ENCODE assay signal across 2 cellular contexts in the genomic region with DNA sequence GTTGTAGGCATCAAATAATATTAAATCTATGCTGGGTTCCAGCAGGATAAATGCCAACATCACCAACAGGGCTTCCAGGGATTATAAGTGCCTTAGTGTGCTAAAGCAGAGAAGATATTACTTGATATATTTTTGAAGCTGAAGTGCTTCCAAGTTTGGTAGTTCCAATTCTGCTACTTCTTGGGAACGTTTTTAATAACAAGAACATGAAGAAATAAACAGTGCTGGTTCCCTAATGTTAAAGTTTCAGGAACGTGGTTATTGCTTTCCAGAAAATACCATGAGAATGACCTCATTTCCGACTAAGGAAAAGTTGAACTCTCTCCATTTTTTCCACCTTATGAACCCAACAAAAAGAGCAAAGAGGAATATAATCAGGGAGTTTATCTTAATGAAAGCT.
TF ChIP-seq lines count a peak whose summit lies in the region.

No MANE protein-coding gene starts in this region.

TF ChIP-seq in SK-N-SH, 30 proteins besides CTCF, POLR2A, EP300 and RAD21:
- TF ChIP-seq, protein P1, sequence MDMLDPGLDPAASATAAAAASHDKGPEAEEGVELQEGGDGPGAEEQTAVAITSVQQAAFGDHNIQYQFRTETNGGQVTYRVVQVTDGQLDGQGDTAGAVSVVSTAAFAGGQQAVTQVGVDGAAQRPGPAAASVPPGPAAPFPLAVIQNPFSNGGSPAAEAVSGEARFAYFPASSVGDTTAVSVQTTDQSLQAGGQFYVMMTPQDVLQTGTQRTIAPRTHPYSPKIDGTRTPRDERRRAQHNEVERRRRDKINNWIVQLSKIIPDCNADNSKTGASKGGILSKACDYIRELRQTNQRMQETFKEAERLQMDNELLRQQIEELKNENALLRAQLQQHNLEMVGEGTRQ (IDR thresholded peaks at IDR 0.05; ENCODE audit: borderline replicate concordance, low read depth, low read length), result no peak
- peak; percentile 42 for TF ChIP-seq JUND (IDR thresholded peaks at IDR 0.05)
- TF ChIP-seq CHD2 (IDR thresholded peaks at IDR 0.05; ENCODE audit: low read length, partially characterized antibody), result no peak
- peak; percentile 32; the same call in 1 of the 2 replicates for TF ChIP-seq TEAD4 (IDR thresholded peaks at IDR 0.05; ENCODE audit: borderline replicate concordance, insufficient read depth)
- no peak; the same call in 1 of the 2 replicates for TF ChIP-seq NFIC (IDR thresholded peaks at IDR 0.05; ENCODE audit: borderline replicate concordance)
- no peak for TF ChIP-seq SMC3 (IDR thresholded peaks at IDR 0.05; ENCODE audit: low read depth, low read length)
- peak; percentile 36; the same call in 1 of the 2 replicates for TF ChIP-seq RXRA (IDR thresholded peaks at IDR 0.05; ENCODE audit: borderline replicate concordance, low read depth)
- no peak for TF ChIP-seq GABPA (IDR thresholded peaks at IDR 0.05; ENCODE audit: low read depth)
- TF ChIP-seq RFX5 (IDR thresholded peaks at IDR 0.05; ENCODE audit: low read length), result no peak
- TF ChIP-seq, protein P2, sequence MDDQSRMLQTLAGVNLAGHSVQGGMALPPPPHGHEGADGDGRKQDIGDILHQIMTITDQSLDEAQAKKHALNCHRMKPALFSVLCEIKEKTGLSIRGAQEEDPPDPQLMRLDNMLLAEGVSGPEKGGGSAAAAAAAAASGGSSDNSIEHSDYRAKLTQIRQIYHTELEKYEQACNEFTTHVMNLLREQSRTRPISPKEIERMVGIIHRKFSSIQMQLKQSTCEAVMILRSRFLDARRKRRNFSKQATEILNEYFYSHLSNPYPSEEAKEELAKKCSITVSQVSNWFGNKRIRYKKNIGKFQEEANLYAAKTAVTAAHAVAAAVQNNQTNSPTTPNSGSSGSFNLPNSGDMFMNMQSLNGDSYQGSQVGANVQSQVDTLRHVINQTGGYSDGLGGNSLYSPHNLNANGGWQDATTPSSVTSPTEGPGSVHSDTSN (IDR thresholded peaks at IDR 0.05), result no peak
- TF ChIP-seq, protein P3, sequence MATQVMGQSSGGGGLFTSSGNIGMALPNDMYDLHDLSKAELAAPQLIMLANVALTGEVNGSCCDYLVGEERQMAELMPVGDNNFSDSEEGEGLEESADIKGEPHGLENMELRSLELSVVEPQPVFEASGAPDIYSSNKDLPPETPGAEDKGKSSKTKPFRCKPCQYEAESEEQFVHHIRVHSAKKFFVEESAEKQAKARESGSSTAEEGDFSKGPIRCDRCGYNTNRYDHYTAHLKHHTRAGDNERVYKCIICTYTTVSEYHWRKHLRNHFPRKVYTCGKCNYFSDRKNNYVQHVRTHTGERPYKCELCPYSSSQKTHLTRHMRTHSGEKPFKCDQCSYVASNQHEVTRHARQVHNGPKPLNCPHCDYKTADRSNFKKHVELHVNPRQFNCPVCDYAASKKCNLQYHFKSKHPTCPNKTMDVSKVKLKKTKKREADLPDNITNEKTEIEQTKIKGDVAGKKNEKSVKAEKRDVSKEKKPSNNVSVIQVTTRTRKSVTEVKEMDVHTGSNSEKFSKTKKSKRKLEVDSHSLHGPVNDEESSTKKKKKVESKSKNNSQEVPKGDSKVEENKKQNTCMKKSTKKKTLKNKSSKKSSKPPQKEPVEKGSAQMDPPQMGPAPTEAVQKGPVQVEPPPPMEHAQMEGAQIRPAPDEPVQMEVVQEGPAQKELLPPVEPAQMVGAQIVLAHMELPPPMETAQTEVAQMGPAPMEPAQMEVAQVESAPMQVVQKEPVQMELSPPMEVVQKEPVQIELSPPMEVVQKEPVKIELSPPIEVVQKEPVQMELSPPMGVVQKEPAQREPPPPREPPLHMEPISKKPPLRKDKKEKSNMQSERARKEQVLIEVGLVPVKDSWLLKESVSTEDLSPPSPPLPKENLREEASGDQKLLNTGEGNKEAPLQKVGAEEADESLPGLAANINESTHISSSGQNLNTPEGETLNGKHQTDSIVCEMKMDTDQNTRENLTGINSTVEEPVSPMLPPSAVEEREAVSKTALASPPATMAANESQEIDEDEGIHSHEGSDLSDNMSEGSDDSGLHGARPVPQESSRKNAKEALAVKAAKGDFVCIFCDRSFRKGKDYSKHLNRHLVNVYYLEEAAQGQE (IDR thresholded peaks at IDR 0.05; ENCODE audit: low read depth, low read length), result no peak
- no peak for TF ChIP-seq NRF1 (IDR thresholded peaks at IDR 0.05; ENCODE audit: low read depth, low read length)
- no peak for TF ChIP-seq ELF1 (IDR thresholded peaks at IDR 0.05)
- no peak for TF ChIP-seq TAF1 (IDR thresholded peaks at IDR 0.05; ENCODE audit: borderline replicate concordance, low read depth, low read length)
- TF ChIP-seq YY1 (IDR thresholded peaks at IDR 0.05; ENCODE audit: low read depth), result no peak
- TF ChIP-seq RCOR1 (IDR thresholded peaks at IDR 0.05; ENCODE audit: low read length), result no peak
- no peak for TF ChIP-seq FOSL2 (IDR thresholded peaks at IDR 0.05; ENCODE audit: borderline replicate concordance, low read depth)
- no peak for TF ChIP-seq POLR2AphosphoS5 (IDR thresholded peaks at IDR 0.05; ENCODE audit: low read depth, low read length)
- TF ChIP-seq, protein P4, sequence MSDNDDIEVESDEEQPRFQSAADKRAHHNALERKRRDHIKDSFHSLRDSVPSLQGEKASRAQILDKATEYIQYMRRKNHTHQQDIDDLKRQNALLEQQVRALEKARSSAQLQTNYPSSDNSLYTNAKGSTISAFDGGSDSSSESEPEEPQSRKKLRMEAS (IDR thresholded peaks at IDR 0.05; ENCODE audit: low read depth), result peak; percentile 61; the same call in 1 of the 2 replicates
- TF ChIP-seq TCF12 (IDR thresholded peaks at IDR 0.05), result peak; percentile 19; the same call in 1 of the 2 replicates
- TF ChIP-seq MEF2A (IDR thresholded peaks at IDR 0.05; ENCODE audit: borderline replicate concordance, low read depth), result no peak
TF ChIP-seq in SK-N-SH: peak in this region for 5.

TF ChIP-seq in SK-N-SH treated with all-trans-retinoic acid at 6 μM for 48 hours, 23 proteins besides CTCF, POLR2A, EP300 and RAD21 (continued from another document):
- TF ChIP-seq, protein P5, sequence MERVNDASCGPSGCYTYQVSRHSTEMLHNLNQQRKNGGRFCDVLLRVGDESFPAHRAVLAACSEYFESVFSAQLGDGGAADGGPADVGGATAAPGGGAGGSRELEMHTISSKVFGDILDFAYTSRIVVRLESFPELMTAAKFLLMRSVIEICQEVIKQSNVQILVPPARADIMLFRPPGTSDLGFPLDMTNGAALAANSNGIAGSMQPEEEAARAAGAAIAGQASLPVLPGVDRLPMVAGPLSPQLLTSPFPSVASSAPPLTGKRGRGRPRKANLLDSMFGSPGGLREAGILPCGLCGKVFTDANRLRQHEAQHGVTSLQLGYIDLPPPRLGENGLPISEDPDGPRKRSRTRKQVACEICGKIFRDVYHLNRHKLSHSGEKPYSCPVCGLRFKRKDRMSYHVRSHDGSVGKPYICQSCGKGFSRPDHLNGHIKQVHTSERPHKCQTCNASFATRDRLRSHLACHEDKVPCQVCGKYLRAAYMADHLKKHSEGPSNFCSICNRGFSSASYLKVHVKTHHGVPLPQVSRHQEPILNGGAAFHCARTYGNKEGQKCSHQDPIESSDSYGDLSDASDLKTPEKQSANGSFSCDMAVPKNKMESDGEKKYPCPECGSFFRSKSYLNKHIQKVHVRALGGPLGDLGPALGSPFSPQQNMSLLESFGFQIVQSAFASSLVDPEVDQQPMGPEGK (CRISPR knock-in tag; IDR thresholded peaks at IDR 0.05; ENCODE audit: borderline replicate concordance), result no peak
- TF ChIP-seq, protein P6, sequence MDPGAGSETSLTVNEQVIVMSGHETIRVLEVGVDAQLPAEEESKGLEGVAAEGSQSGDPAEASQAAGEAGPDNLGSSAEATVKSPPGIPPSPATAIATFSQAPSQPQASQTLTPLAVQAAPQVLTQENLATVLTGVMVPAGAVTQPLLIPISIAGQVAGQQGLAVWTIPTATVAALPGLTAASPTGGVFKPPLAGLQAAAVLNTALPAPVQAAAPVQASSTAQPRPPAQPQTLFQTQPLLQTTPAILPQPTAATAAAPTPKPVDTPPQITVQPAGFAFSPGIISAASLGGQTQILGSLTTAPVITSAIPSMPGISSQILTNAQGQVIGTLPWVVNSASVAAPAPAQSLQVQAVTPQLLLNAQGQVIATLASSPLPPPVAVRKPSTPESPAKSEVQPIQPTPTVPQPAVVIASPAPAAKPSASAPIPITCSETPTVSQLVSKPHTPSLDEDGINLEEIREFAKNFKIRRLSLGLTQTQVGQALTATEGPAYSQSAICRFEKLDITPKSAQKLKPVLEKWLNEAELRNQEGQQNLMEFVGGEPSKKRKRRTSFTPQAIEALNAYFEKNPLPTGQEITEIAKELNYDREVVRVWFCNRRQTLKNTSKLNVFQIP (CRISPR knock-in tag; IDR thresholded peaks at IDR 0.05; ENCODE audit: borderline replicate concordance, low read depth), result no peak
- TF ChIP-seq OSR1 (CRISPR knock-in tag; IDR thresholded peaks at IDR 0.05) (no peak), TOX (CRISPR knock-in tag; IDR thresholded peaks at IDR 0.05; ENCODE audit: borderline replicate concordance) (no peak), RARB (CRISPR knock-in tag; IDR thresholded peaks at IDR 0.05) (no peak), ARNTL (CRISPR knock-in tag; IDR thresholded peaks at IDR 0.05; ENCODE audit: borderline replicate concordance, low read depth) (no peak), TCF4 (CRISPR knock-in tag; IDR thresholded peaks at IDR 0.05; ENCODE audit: borderline replicate concordance) (no peak)
TF ChIP-seq in SK-N-SH treated with all-trans-retinoic acid at 6 μM for 48 hours: peak in this region for 0.
